Comparison of ENCODE assay signal across 8 cellular contexts in genomic region chr22:31085493-31085824, GRCh38. TPM values are rescaled to one million over a fixed set of nuclear protein-coding genes. Genes with fewer than 3 reads are reported as not detected.
DNase-seq lines count a peak whose midpoint lies in the region; ATAC-seq and TF ChIP-seq lines count a peak whose summit lies in the region.

No MANE protein-coding gene starts in this region.

- BruUV-seq in OCI-LY7 (replicated peaks; lab: Mats Ljungman, UMichigan): no TSS peak

- H2AFZ ChIP-seq in OCI-LY7 (ENCODE audit: low read length): peak overlapping the region; percentile 81

- H3K4me2 ChIP-seq in OCI-LY7 (ENCODE audit: low read length): peak overlapping the region; percentile 95

- intact Hi-C loops in OCI-LY7 (cut with micrococcal nuclease; ENCODE audit: unreplicated experiment): loop anchor here (10.0 kb wide), 1 partner anchor 451 kb away; the partner anchor contains the start of gene SLC35E4

- H3K79me2 ChIP-seq in OCI-LY7 (ENCODE audit: insufficient read depth, low read depth, low read length): no peaks in the 10 kb centered on the region; the same call in 1 of the 2 replicates

- peak overlapping the region in 6 of 10 donors; percentile 22 to 87 (median 56) for H3K27ac Mint-ChIP-seq in naive thymus-derived CD8-positive, alpha-beta T cell

- H4K20me1 ChIP-seq in OCI-LY7 (ENCODE audit: insufficient read depth, low read length): no peaks in the 10 kb centered on the region

- H3K27ac ChIP-seq in OCI-LY7 (ENCODE audit: low read depth, low read length, poor library complexity, severe bottlenecking) (peak overlapping the region; percentile 65), epithelial cell of prostate (peak overlapping the region; percentile 96)

- H3K4me1 Mint-ChIP-seq in naive thymus-derived CD8-positive, alpha-beta T cell: peaks cover 21 to 45% (median 37%) of the 10 kb centered on the region in 4 donors

- CTCF ChIA-PET in OCI-LY7 (lab: Charles Lee; ENCODE audit: unreplicated experiment): interaction anchor here (0.9 to 1.7 kb wide), 3 partner anchors 15 to 205 kb away, joined by 3 to 6 read pairs (median 3); no protein-coding TSS in a partner anchor

- H3K4me1 ChIP-seq in OCI-LY7 (ENCODE audit: insufficient read depth, low read length, poor library complexity, severe bottlenecking): peaks cover 49% of the 10 kb centered on the region

- peak; percentile 6; the same call in 1 of the 2 replicates for TF ChIP-seq CTCF in OCI-LY7 (conservative IDR thresholded peaks at IDR 0.05; ENCODE audit: low read length)

- H3K27me3 Mint-ChIP-seq in naive thymus-derived CD8-positive, alpha-beta T cell: no peaks in the 10 kb centered on the region

- H3K9me3 ChIP-seq in OCI-LY7 (ENCODE audit: low read length): no peaks in the 10 kb centered on the region

- H3K36me3 Mint-ChIP-seq in naive thymus-derived CD8-positive, alpha-beta T cell: no peaks in the 10 kb centered on the region

- DNase-seq in CD1c-positive myeloid dendritic cell (ENCODE audit: extremely low spot score) (peak; percentile 63), OCI-LY7 (ENCODE audit: low spot score) (no peak), epithelial cell of prostate (ENCODE audit: low read depth, low spot score) (no peak), NAMALWA (ENCODE audit: low spot score) (no peak), COLO668 (lab: John Stamatoyannopoulos, UW; ENCODE audit: unreplicated experiment) (no peak), OCI-M2 (lab: John Stamatoyannopoulos, UW; ENCODE audit: unreplicated experiment) (no peak)
- DNase-seq in naive thymus-derived CD8-positive, alpha-beta T cell: no peak

- no peaks in the 10 kb centered on the region for H3K9me3 Mint-ChIP-seq in naive thymus-derived CD8-positive, alpha-beta T cell

- peak overlapping the region; percentile 87 for H3K4me3 ChIP-seq in OCI-LY7 (ENCODE audit: low read depth, low read length, poor library complexity, severe bottlenecking)

- H3K36me3 ChIP-seq in OCI-LY7 (ENCODE audit: insufficient read depth, low read length): no peaks in the 10 kb centered on the region

- no peak for ATAC-seq in naive thymus-derived CD8-positive, alpha-beta T cell
- no peak for ATAC-seq in GM18519 (IDR thresholded peaks at IDR 0.05; ENCODE audit: low FRiP score, unreplicated experiment)

- H3K9me2 ChIP-seq in OCI-LY7 (ENCODE audit: insufficient read depth, low read length): no peaks in the 10 kb centered on the region

- H3K4me3 Mint-ChIP-seq in naive thymus-derived CD8-positive, alpha-beta T cell: peak overlapping the region; percentile 71 to 91 (median 83)

- POLR2A ChIA-PET in OCI-LY7 (lab: Charles Lee): interaction anchor here (0.7 to 0.9 kb wide), 2 partner anchors 49 to 170 kb away, joined by 3 to 4 read pairs; no protein-coding TSS in a partner anchor
- POLR2A ChIA-PET in naive thymus-derived CD8-positive, alpha-beta T cell (lab: Charles Lee): interaction anchor here (1.0 to 7.5 kb wide), 10 partner anchors 22 to 451 kb away, joined by 3 to 74 read pairs (median 8); partner anchors contain the start of genes MORC2, SELENOM and TUG1

RNA-seq across cellular contexts. Expression of gene SMTN, which starts 4.3 kb away (rescaled TPM):
- total RNA-seq in OCI-LY7 (2014; rRNA removed; shearing (Covaris generic)): 13.5 and 16.9 TPM in 2 replicates
- 35.4 and 50.8 TPM in 2 replicates for total RNA-seq in OCI-LY7 (2022)
- total RNA-seq in naive thymus-derived CD8-positive, alpha-beta T cell: 1 to 10 TPM; 2.2 to 4.5 TPM
- polyA plus RNA-seq in naive thymus-derived CD8-positive, alpha-beta T cell: 1 to 10 TPM in 2 of 3 donors, not detected in 1; 1.1 to 1.8 TPM

RNA-seq across cellular contexts. Expression of gene SELENOM, which starts 21.9 kb away (rescaled TPM):
- total RNA-seq in OCI-LY7 (2014; rRNA removed; shearing (Covaris generic)): 1.4 TPM in 1 of 2 replicates, not detected in the other
- total RNA-seq in OCI-LY7 (2022): 0.55 and 1.8 TPM in 2 replicates
- total RNA-seq in naive thymus-derived CD8-positive, alpha-beta T cell: 10 to 100 TPM; 74.9 to 77.8 TPM
- polyA plus RNA-seq in naive thymus-derived CD8-positive, alpha-beta T cell: 100 to 1,000 TPM; 114 to 142 (median 134) TPM

RNA-seq across cellular contexts. Expression of gene INPP5J, which starts 37.3 kb away (rescaled TPM):
- total RNA-seq in OCI-LY7 (2014; rRNA removed; shearing (Covaris generic)): not detected in 2 replicates
- total RNA-seq in OCI-LY7 (2022): 7.0 and 7.5 TPM in 2 replicates
- under 1 TPM; 0.33 to 0.47 TPM for total RNA-seq in naive thymus-derived CD8-positive, alpha-beta T cell
- not detected for polyA plus RNA-seq in naive thymus-derived CD8-positive, alpha-beta T cell

RNA-seq across cellular contexts. Expression of gene PLA2G3, which starts 54.8 kb away (rescaled TPM):
- not detected in 2 replicates for total RNA-seq in OCI-LY7 (2014; rRNA removed; shearing (Covaris generic))
- total RNA-seq in OCI-LY7 (2022): not detected in 2 replicates
- total RNA-seq in naive thymus-derived CD8-positive, alpha-beta T cell: not detected
- not detected for polyA plus RNA-seq in naive thymus-derived CD8-positive, alpha-beta T cell

Comparison
In these comparisons a context has a peak if more than half of its experiments do, and no peak if none do; other contexts are left out.
1. RNA of gene SELENOM, which starts 21.9 kb away (total RNA-seq): 74.9 to 77.8 TPM in naive thymus-derived CD8-positive, alpha-beta T cell; 0.55 to 1.8 TPM in OCI-LY7; every median in the first group is over 10 times any median in the second.